ENCODE assay signal across 8 cellular contexts in genomic region chr1:28369518-28370219, GRCh38. TPM values are rescaled to one million over a fixed set of nuclear protein-coding genes. Genes with fewer than 3 reads are reported as not detected.
A peak's percentile ranks its signal among the peaks of the same experiment; 100 is the strongest.
DNase-seq lines count a peak whose midpoint lies in the region; ATAC-seq and TF ChIP-seq lines count a peak whose summit lies in the region.

Gene PHACTR4, plus strand, starts transcription at chr1:28369740. Its CDS starts 37,708 bp downstream, at chr1:28407448.

- peak; percentile 75 to 88 for TF ChIP-seq POLR2A in adrenal gland (IDR thresholded peaks at IDR 0.05)

- H3K9me3 Mint-ChIP-seq in type B pancreatic cell = no peaks in the 10 kb centered on the region

- peak within 1 kb of the TSS; percentile 78 for H3K27ac Mint-ChIP-seq in type B pancreatic cell

- H3K4me3 ChIP-seq in GM12875 (ENCODE audit: low read depth, low read length) (peak within 1 kb of the TSS; percentile 81), adrenal gland (peak within 1 kb of the TSS; percentile 18 to 97 (median 90)), heart right ventricle (peak within 1 kb of the TSS; percentile 51 to 98 (median 80))

- H3K27me3 ChIP-seq in adrenal gland (no peaks in the 10 kb centered on the region), heart right ventricle (no peaks in the 10 kb centered on the region)

- H3K27me3 Mint-ChIP-seq in type B pancreatic cell = no peaks in the 10 kb centered on the region

- TF ChIP-seq CTCF in GM12875 (IDR thresholded peaks at IDR 0.05; ENCODE audit: borderline replicate concordance, insufficient read depth, low read depth, low read length) (no peak), adrenal gland (IDR thresholded peaks at IDR 0.05) (no peak), heart right ventricle (IDR thresholded peaks at IDR 0.05) (peak in 1 of 9 donors; percentile 12), type B pancreatic cell (conservative IDR thresholded peaks at IDR 0.05) (no peak)

- H3K27ac ChIP-seq in adrenal gland = peak within 1 kb of the TSS; percentile 62 to 95 (median 93)
- peak within 1 kb of the TSS; percentile 76 to 98 (median 93) for H3K27ac ChIP-seq in heart right ventricle

- ATAC-seq in HG02759 (IDR thresholded peaks at IDR 0.05; ENCODE audit: unreplicated experiment) = peak; percentile 94
- ATAC-seq in heart right ventricle = peak; percentile 98 to 99 (median 99)

- peaks cover 8% of the 10 kb centered on the region for H3K36me3 Mint-ChIP-seq in type B pancreatic cell

- H3K4me1 ChIP-seq in adrenal gland (replicated peaks in 1 of 2) (peaks cover 4 to 18% of the 10 kb centered on the region in 2 donors), heart right ventricle (peaks cover 0 to 32% (median 18%) of the 10 kb centered on the region in 9 donors)

- intact Hi-C loops in T-helper 1 cell treated with Interleukin-12 subunit alpha and Interleukin-12 subunit beta and Interleukin-4 antibody, amounts not matched to agents 30 ng/mL and 1 ng/mL, for 36 hours (cut with micrococcal nuclease) = loop anchor here (1.0 to 2.0 kb wide), 8 partner anchors 10 to 281 kb away; partner anchors contain the start of genes EYA3, MED18, SESN2 and TRNAU1AP
- intact Hi-C loops in adrenal gland (cut with DNase I) = loop anchor here in 1 of 2 donors (5.0 kb wide), 1 partner anchor 233 kb away; no protein-coding TSS in a partner anchor
- intact Hi-C loops in heart right ventricle (cut with DNase I) = loop anchor here in 3 of 10 donors (1.0 to 10.0 kb wide), 5 partner anchors 105 to 235 kb away; partner anchors contain the start of genes SESN2 (in 1 of the 3) and TRNAU1AP (in 1 of the 3)
- intact Hi-C loops in posterior cingulate gyrus (cut with DNase I) = loop anchor here (2.0 to 10.0 kb wide), 3 partner anchors 41 to 138 kb away; partner anchors contain the start of genes MED18 and RCC1

- peak within 1 kb of the TSS; percentile 95 for H3K4me3 Mint-ChIP-seq in type B pancreatic cell

- peak; percentile 88 for DNase-seq in NCI-H1436 (lab: John Stamatoyannopoulos, UW)
- peak; percentile 91 to 97 (median 94) for DNase-seq in adrenal gland
- peak; percentile 92 to 93 for DNase-seq in heart right ventricle
- DNase-seq in posterior cingulate gyrus = peak; percentile 81 to 99 (median 90)
- DNase-seq in type B pancreatic cell (ENCODE audit: extremely low spot score, unreplicated experiment) = peak; percentile 92

- no peaks in the 10 kb centered on the region for H3K36me3 ChIP-seq in adrenal gland (replicated peaks in 1 of 2)
- H3K36me3 ChIP-seq in heart right ventricle = peaks cover 0 to 11% (median 0%) of the 10 kb centered on the region in 9 donors

- WGBS in adrenal gland, 4 donors = 0 to 4% (median 1%) methylated on average over 11 to 60 of the region's 60 CpGs
- WGBS in heart right ventricle, 2 donors = 0 to 1% methylated on average over 60 of the region's 60 CpGs

- H3K9me3 ChIP-seq in adrenal gland (replicated peaks in 1 of 3) (no peaks in the 10 kb centered on the region), heart right ventricle (no peaks in the 10 kb centered on the region)

- H3K4me1 Mint-ChIP-seq in type B pancreatic cell (ENCODE audit: unreplicated experiment) = peaks cover 28% of the 10 kb centered on the region

RNA-seq across cellular contexts. Expression of gene PHACTR4, which starts in this region (rescaled TPM):
- total RNA-seq in T-helper 1 cell treated with Interleukin-12 subunit alpha and Interleukin-12 subunit beta and Interleukin-4 antibody, amounts not matched to agents 30 ng/mL and 1 ng/mL, for 36 hours = 31.8 and 33.9 TPM in 2 replicates
- total RNA-seq in adrenal gland = 10 to 100 TPM; 16.0 to 32.8 (median 23.0) TPM
- 10 to 100 TPM; 14.8 to 44.8 (median 34.0) TPM for polyA plus RNA-seq in adrenal gland
- total RNA-seq in heart right ventricle = 10 to 100 TPM; 14.0 to 24.9 (median 18.5) TPM
- 10 to 100 TPM; 17.0 to 36.1 TPM for polyA plus RNA-seq in heart right ventricle
- 40.3 and 50.3 TPM in 2 replicates for total RNA-seq in type B pancreatic cell (ENCODE audit: low replicate concordance)

Comparison
In these comparisons a context has a peak if more than half of its experiments do, and no peak if none do; other contexts are left out.
1. Peak in every context shown above with its lines: DNase-seq, ATAC-seq, H3K4me3 ChIP-seq and H3K27ac ChIP-seq.